ENCODE assay signal across 27 cellular contexts in the genomic region with DNA sequence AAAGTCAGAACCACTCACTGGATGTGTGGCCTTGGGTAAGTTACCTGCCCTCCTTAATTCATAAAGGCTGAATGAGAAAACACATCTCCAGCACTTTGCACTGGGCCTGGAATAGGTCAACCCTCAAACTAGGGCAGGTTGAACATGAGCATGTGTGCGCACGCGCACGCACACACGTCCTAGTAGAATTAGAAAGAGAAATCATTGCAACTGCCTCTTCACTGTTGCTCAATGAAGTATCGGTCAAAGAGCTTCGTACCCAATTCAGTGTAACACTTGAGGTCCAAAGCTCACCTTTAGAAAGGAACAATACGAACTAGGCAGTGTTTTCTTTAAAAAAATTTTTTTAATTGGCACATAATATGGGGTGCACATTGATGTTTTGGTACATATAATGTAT.
"Had no signal": no experiment of that assay in that cellular context is flagged by ENCODE, and none has a peak within 500 bp of the region (broad histone marks: within the 10 kb centered on the region; RNA-seq: fewer than 3 reads in every experiment).

No MANE protein-coding gene starts in this region.

- DNase-seq: naive thymus-derived CD4-positive, alpha-beta T cell; natural killer cell; occipital lobe; ovary; retina; stimulated activated CD4-positive, alpha-beta T cell treated with anti-CD3 and anti-CD28 coated beads, Interleukin-15, amount 100 ng/mL, for 24 hours; stimulated activated CD4-positive, alpha-beta T cell treated with anti-CD3 and anti-CD28 coated beads, Interleukin-2, amount 100 ng/mL, for 24 hours; stimulated activated CD4-positive, alpha-beta T cell treated with anti-CD3 and anti-CD28 coated beads, Interleukin-2, amount 100 ng/mL, for 48 hours; stimulated activated CD4-positive, alpha-beta T cell treated with anti-CD3 and anti-CD28 coated beads, Interleukin-4, amount 100 ng/mL, for 24 hours; stimulated activated CD8-positive, alpha-beta memory T cell treated with anti-CD3 and anti-CD28 coated beads, Interleukin-4, amount 100 ng/mL, for 48 hours; stimulated activated naive CD4-positive, alpha-beta T cell; stomach; thyroid gland; trophoblast cell; upper lobe of left lung had no signal

- H3K4me2 ChIP-seq: neural progenitor cell, smooth muscle cell had no signal

- FAIRE-seq: urothelium cell line had no signal

- H3K79me2 ChIP-seq: parathyroid adenoma had no signal

- ATAC-seq: naive thymus-derived CD4-positive, alpha-beta T cell; natural killer cell; sciatic nerve; stimulated activated memory B cell treated with anti-CD40 and anti-IgM and Interleukin-4, amounts not matched to agents 10 μg/mL and 1 μg/mL and 100 μg/mL, for 72 hours had no signal

- H2AFZ ChIP-seq: neural progenitor cell, parathyroid adenoma had no signal

- H3K9ac ChIP-seq: neural progenitor cell, parathyroid adenoma had no signal

- H3K4me3 ChIP-seq: neural progenitor cell, ovary, prostate gland, right atrium auricular region, skin epidermis, smooth muscle cell, stomach, thoracic aorta, thyroid gland, tibial nerve, upper lobe of left lung, vagina had no signal

- H3K4me1 ChIP-seq: parathyroid adenoma, prostate gland, thyroid gland, vagina had no signal

- H3K27me3 ChIP-seq: neural progenitor cell, ovary, right atrium auricular region, stomach, thyroid gland, tibial nerve, upper lobe of left lung, vagina had no signal

- H3K9me3 ChIP-seq: ovary, prostate gland, right atrium auricular region, stomach, thoracic aorta, thyroid gland, tibial nerve, upper lobe of left lung, vagina had no signal

- H3K27ac ChIP-seq: neural progenitor cell, ovary, parathyroid adenoma, prostate gland, right atrium auricular region, skin epidermis, stomach, thoracic aorta, thyroid gland, tibial nerve, upper lobe of left lung, vagina had no signal

- H3K36me3 ChIP-seq: neural progenitor cell, ovary, prostate gland, thoracic aorta, thyroid gland, vagina had no signal
